In the genomic region with DNA sequence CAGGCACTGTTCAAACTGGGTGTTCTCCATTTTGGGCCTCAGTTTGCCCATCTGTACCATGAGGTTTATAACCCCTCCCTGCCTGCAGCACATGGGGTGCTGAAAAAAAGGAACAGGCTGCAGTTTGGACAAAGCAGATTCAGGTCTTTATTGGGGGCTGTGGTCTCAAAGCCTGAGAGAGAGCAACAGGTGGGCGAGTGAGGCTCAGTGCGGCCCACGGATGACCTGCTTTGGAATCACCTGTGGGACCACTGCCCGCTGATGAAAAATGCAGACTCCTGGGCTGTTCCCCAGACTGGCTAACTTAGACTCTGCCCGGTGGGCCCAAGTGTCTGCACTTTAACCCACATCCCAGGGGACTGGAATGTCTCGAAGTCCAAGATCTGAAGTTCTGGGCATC, we compare ENCODE assay signal across 1 cellular context.
A peak's percentile ranks its signal among the peaks of the same experiment; 100 is the strongest.
TF ChIP-seq lines count a peak whose summit lies in the region.

No MANE protein-coding gene starts in this region.

TF ChIP-seq in HepG2, 621 proteins besides CTCF, POLR2A, EP300 and RAD21 (continued from another document):
- peak; percentile 73 for TF ChIP-seq MNT (IDR thresholded peaks at IDR 0.05)
- 0 out of 2 replicates have a peak, but pooled peaks have one; percentile 18 for TF ChIP-seq HIVEP1 (CRISPR knock-in tag; IDR thresholded peaks at IDR 0.05)
- TF ChIP-seq, protein P1, sequence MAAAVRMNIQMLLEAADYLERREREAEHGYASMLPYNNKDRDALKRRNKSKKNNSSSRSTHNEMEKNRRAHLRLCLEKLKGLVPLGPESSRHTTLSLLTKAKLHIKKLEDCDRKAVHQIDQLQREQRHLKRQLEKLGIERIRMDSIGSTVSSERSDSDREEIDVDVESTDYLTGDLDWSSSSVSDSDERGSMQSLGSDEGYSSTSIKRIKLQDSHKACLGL (CRISPR knock-in tag; IDR thresholded peaks at IDR 0.05): 0 out of 2 replicates have a peak, but pooled peaks have one; percentile 34
- 0 out of 2 replicates have a peak, but pooled peaks have one; percentile 48 for TF ChIP-seq ZNF776 (CRISPR knock-in tag; IDR thresholded peaks at IDR 0.05)
- no peak for TF ChIP-seq AHR (CRISPR knock-in tag; IDR thresholded peaks at IDR 0.05)
- no peak for TF ChIP-seq SOX6 (IDR thresholded peaks at IDR 0.05)
- 0 out of 2 replicates have a peak, but pooled peaks have one; percentile 5 for TF ChIP-seq SOX6 (CRISPR knock-in tag; IDR thresholded peaks at IDR 0.05)
- TF ChIP-seq ZNF747 (CRISPR knock-in tag; IDR thresholded peaks at IDR 0.05; ENCODE audit: borderline replicate concordance): 0 out of 2 replicates have a peak, but pooled peaks have one; percentile 42
- peak; percentile 38 for TF ChIP-seq ZNF629 (CRISPR knock-in tag; conservative IDR thresholded peaks at IDR 0.05)
- no peak for TF ChIP-seq ZNF781 (CRISPR knock-in tag; IDR thresholded peaks at IDR 0.05; ENCODE audit: borderline replicate concordance, not compliant biosample characterization)
- TF ChIP-seq, protein P2, sequence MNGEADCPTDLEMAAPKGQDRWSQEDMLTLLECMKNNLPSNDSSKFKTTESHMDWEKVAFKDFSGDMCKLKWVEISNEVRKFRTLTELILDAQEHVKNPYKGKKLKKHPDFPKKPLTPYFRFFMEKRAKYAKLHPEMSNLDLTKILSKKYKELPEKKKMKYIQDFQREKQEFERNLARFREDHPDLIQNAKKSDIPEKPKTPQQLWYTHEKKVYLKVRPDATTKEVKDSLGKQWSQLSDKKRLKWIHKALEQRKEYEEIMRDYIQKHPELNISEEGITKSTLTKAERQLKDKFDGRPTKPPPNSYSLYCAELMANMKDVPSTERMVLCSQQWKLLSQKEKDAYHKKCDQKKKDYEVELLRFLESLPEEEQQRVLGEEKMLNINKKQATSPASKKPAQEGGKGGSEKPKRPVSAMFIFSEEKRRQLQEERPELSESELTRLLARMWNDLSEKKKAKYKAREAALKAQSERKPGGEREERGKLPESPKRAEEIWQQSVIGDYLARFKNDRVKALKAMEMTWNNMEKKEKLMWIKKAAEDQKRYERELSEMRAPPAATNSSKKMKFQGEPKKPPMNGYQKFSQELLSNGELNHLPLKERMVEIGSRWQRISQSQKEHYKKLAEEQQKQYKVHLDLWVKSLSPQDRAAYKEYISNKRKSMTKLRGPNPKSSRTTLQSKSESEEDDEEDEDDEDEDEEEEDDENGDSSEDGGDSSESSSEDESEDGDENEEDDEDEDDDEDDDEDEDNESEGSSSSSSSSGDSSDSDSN (CRISPR knock-in tag; IDR thresholded peaks at IDR 0.05): 0 out of 2 replicates have a peak, but pooled peaks have one; percentile 4
- TF ChIP-seq ZNF333 (CRISPR knock-in tag; IDR thresholded peaks at IDR 0.05; ENCODE audit: borderline replicate concordance): 0 out of 2 replicates have a peak, but pooled peaks have one; percentile 19
- peak; percentile 32; the same call in 1 of the 2 replicates for TF ChIP-seq KDM5B (CRISPR knock-in tag; IDR thresholded peaks at IDR 0.05; ENCODE audit: borderline replicate concordance)
- TF ChIP-seq, protein P3, sequence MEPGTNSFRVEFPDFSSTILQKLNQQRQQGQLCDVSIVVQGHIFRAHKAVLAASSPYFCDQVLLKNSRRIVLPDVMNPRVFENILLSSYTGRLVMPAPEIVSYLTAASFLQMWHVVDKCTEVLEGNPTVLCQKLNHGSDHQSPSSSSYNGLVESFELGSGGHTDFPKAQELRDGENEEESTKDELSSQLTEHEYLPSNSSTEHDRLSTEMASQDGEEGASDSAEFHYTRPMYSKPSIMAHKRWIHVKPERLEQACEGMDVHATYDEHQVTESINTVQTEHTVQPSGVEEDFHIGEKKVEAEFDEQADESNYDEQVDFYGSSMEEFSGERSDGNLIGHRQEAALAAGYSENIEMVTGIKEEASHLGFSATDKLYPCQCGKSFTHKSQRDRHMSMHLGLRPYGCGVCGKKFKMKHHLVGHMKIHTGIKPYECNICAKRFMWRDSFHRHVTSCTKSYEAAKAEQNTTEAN (CRISPR knock-in tag; conservative IDR thresholded peaks at IDR 0.05): no peak
- no peak for TF ChIP-seq CREB1 (IDR thresholded peaks at IDR 0.05)
- TF ChIP-seq CREB1 (CRISPR knock-in tag; IDR thresholded peaks at IDR 0.05): no peak
